In genomic region chr3:171765511-171765887, GRCh38 we compare ENCODE assay signal across 22 cellular contexts.
"Had no signal": no experiment of that assay in that cellular context is flagged by ENCODE, and none has a peak within 500 bp of the region (broad histone marks: within the 10 kb centered on the region; RNA-seq: fewer than 3 reads in every experiment).

No MANE protein-coding gene starts in this region.

- ATAC-seq: effector memory CD8-positive, alpha-beta T cell; esophagus mucosa; natural killer cell; stimulated activated naive CD8-positive, alpha-beta T cell treated with anti-CD3 and anti-CD28 coated beads, Interleukin-15, amount 100 ng/mL, for 72 hours; WTC11 had no signal

- H3K4me3 ChIP-seq: adrenal gland, breast epithelium, dorsolateral prefrontal cortex, right lobe of liver, skin epidermis, transverse colon, uterus had no signal

- DNase-seq: activated naive CD4-positive, alpha-beta T cell; activated T-cell treated with anti-CD3 and anti-CD28 coated beads, Interleukin-2, amount 50 U/mL, for 24 hours; adrenal gland; dorsolateral prefrontal cortex; effector memory CD8-positive, alpha-beta T cell; foreskin melanocyte; immature natural killer cell; midbrain; natural killer cell; right lobe of liver; stimulated activated CD4-positive, alpha-beta T cell treated with anti-CD3 and anti-CD28 coated beads, Interleukin-1b, Interleukin-23, amount 100 ng/mL, for 48 hours; stimulated activated naive CD8-positive, alpha-beta T cell treated with anti-CD3 and anti-CD28 coated beads, Interleukin-15, amount 100 ng/mL, for 72 hours; transverse colon; uterus had no signal

- H3K27ac ChIP-seq: adrenal gland, breast epithelium, parathyroid adenoma, right lobe of liver, skin epidermis, uterus had no signal

- FAIRE-seq: colon, endothelial cell of umbilical vein, TTC549 had no signal
